ENCODE assay signal across 9 cellular contexts in genomic region chr14:64788706-64789105, GRCh38.
DNase-seq lines count a peak whose midpoint lies in the region; ATAC-seq and TF ChIP-seq lines count a peak whose summit lies in the region.
"Had no signal": no experiment of that assay in that cellular context is flagged by ENCODE, and none has a peak within 500 bp of the region (broad histone marks: within the 10 kb centered on the region; RNA-seq: fewer than 3 reads in every experiment).

No MANE protein-coding gene starts in this region.

- no peak overlapping the region for H3K27ac ChIP-seq in MM.1S (ENCODE audit: low read length)
- H3K27ac ChIP-seq: KMS-11 had no signal

- H2AFZ ChIP-seq in MM.1S (ENCODE audit: low read length) = no peak overlapping the region

- H3K36me3 ChIP-seq in MM.1S (replicated peaks; ENCODE audit: insufficient read depth, low read length) = no peaks in the 10 kb centered on the region

- H3K4me2 ChIP-seq in MM.1S (ENCODE audit: low read depth, low read length) = no peak overlapping the region
- H3K4me2 ChIP-seq: KMS-11 had no signal

- no peaks in the 10 kb centered on the region for H3K27me3 ChIP-seq in MM.1S (replicated peaks; ENCODE audit: insufficient read depth, low read length)

- no peaks in the 10 kb centered on the region for H4K20me1 ChIP-seq in MM.1S (ENCODE audit: insufficient read depth, low read length)

- no peaks in the 10 kb centered on the region for H3K4me1 ChIP-seq in MM.1S (ENCODE audit: low read length)

- H3K4me3 ChIP-seq in fibroblast of mammary gland (ENCODE audit: control insufficient read depth, low read depth, low read length) (no peak overlapping the region), MM.1S (ENCODE audit: low read length) (no peak overlapping the region)

- TF ChIP-seq CTCF in fibroblast of mammary gland (conservative IDR thresholded peaks at IDR 0.05; ENCODE audit: control insufficient read depth, insufficient read depth, low read depth, low read length) (no peak), MM.1S (IDR thresholded peaks at IDR 0.05; ENCODE audit: low read length) (no peak)

- DNase-seq in A172 (ENCODE audit: low spot score) (peak; percentile 91), H4 (ENCODE audit: low spot score) (peak; percentile 69), SK-MEL-5 (ENCODE audit: low read depth, low spot score) (peak; percentile 28), fibroblast of mammary gland (ENCODE audit: low read depth) (peak; percentile 95), SW480 (ENCODE audit: low spot score) (no peak), T-helper 9 cell (no peak), MM.1S (no peak)

- no peaks in the 10 kb centered on the region for H3K79me2 ChIP-seq in MM.1S (ENCODE audit: low read length)

- H3F3A ChIP-seq in MM.1S (ENCODE audit: insufficient read depth, low read length) = no peaks in the 10 kb centered on the region

- H3K9me2 ChIP-seq in MM.1S (replicated peaks; ENCODE audit: insufficient read depth, low read length) = no peaks in the 10 kb centered on the region

- no peaks in the 10 kb centered on the region for H3K9me3 ChIP-seq in MM.1S (replicated peaks; ENCODE audit: insufficient read depth, low read length)

- no peak overlapping the region for H3K9ac ChIP-seq in MM.1S (ENCODE audit: low read length)
- H3K9ac ChIP-seq: KMS-11 had no signal

- no peak for ATAC-seq in HG03280 (IDR thresholded peaks at IDR 0.05; ENCODE audit: unreplicated experiment)

- in situ Hi-C loops in SK-MEL-5 (cut with HindIII; ENCODE audit: low pct_unique_long_range_greater_than_20kb, low sequenced_read_pairs) = no loop called here

Comparison
In these comparisons a context has a peak if more than half of its experiments do, and no peak if none do; other contexts are left out.
1. DNase-seq: peak in A172 (single experiment), H4 (single experiment), SK-MEL-5 (single experiment) and fibroblast of mammary gland (single experiment); none in SW480 (single experiment), T-helper 9 cell (single experiment) and MM.1S (single experiment).